8 cellular contexts compared by ENCODE assay signal in genomic region chr3:165854696-165855095, GRCh38. TPM values are rescaled to one million over a fixed set of nuclear protein-coding genes. Genes with fewer than 3 reads are reported as not detected.
DNase-seq lines count a peak whose midpoint lies in the region; ATAC-seq and TF ChIP-seq lines count a peak whose summit lies in the region.

No MANE protein-coding gene starts in this region.

- TF ChIP-seq CTCF in LNCaP clone FGC (IDR thresholded peaks at IDR 0.05; ENCODE audit: control insufficient read depth, extremely low read depth, insufficient read depth) (peak; percentile 42), lower lobe of right lung (IDR thresholded peaks at IDR 0.05) (peak; percentile 38)

- DNase-seq in NCI-H82 (lab: John Stamatoyannopoulos, UW) (peak; percentile 53), NCI-H82 treated with DMSO at 0.1 percent for 48 hours (lab: John Stamatoyannopoulos, UW; ENCODE audit: unreplicated experiment) (no peak), LNCaP clone FGC (ENCODE audit: low read depth) (no peak), adipocyte (ENCODE audit: low read depth) (peak; percentile 48), lower lobe of right lung (no peak), left colon (no peak), T-helper 2 cell (no peak)
- DNase-seq in effector CD4-positive, alpha-beta T cell = no peak

- no peak overlapping the region for H3K4me3 ChIP-seq in LNCaP clone FGC (ENCODE audit: low read depth, low read length)
- no peak overlapping the region for H3K4me3 ChIP-seq in adipocyte (ENCODE audit: low read length)
- H3K4me3 ChIP-seq in lower lobe of right lung = no peak overlapping the region

- H3K4me1 ChIP-seq in adipocyte (ENCODE audit: control insufficient read depth, insufficient read depth, low read length) (peaks cover 6% of the 10 kb centered on the region), lower lobe of right lung (no peaks in the 10 kb centered on the region)

- H3K27me3 ChIP-seq in adipocyte (replicated peaks; ENCODE audit: control insufficient read depth, insufficient read depth, low read length) (no peaks in the 10 kb centered on the region), lower lobe of right lung (ENCODE audit: low read depth) (no peaks in the 10 kb centered on the region)

- no peak for ATAC-seq in lower lobe of right lung
- no peak for ATAC-seq in left colon

- H3K9me3 ChIP-seq in adipocyte (ENCODE audit: control insufficient read depth, low read length) = no peaks in the 10 kb centered on the region
- no peaks in the 10 kb centered on the region for H3K9me3 ChIP-seq in lower lobe of right lung

- H3K27ac ChIP-seq in lower lobe of right lung = no peak overlapping the region

- H3K36me3 ChIP-seq in adipocyte (ENCODE audit: control insufficient read depth, insufficient read depth, low read length, severe bottlenecking) (no peaks in the 10 kb centered on the region), lower lobe of right lung (no peaks in the 10 kb centered on the region)

- no peak overlapping the region for H3K9ac ChIP-seq in adipocyte (ENCODE audit: low read length)

- intact Hi-C loops in lower lobe of right lung (cut with DNase I) = no loop called here
- intact Hi-C loops in left colon (cut with DNase I, micrococcal nuclease) = no loop called here

RNA-seq across cellular contexts. Expression of gene BCHE, which starts 17.5 kb away (rescaled TPM):
- total RNA-seq in lower lobe of right lung (5.8 TPM), left colon (1 to 10 TPM in 1 of 2 donors, under 1 TPM in 1; 0.37 to 4.2 TPM)

Comparison
In these comparisons a context has a peak if more than half of its experiments do, and no peak if none do; other contexts are left out.
1. DNase-seq: peak in NCI-H82 (single experiment) and adipocyte (single experiment); none in NCI-H82 treated with DMSO at 0.1 percent for 48 hours (single experiment), LNCaP clone FGC (single experiment), lower lobe of right lung (single experiment), effector CD4-positive, alpha-beta T cell (single experiment), left colon (0 of 2) and T-helper 2 cell (0 of 5).